ENCODE assay signal across 9 cellular contexts in genomic region chr12:109394891-109395290, GRCh38. TPM values are rescaled to one million over a fixed set of nuclear protein-coding genes. Genes with fewer than 3 reads are reported as not detected.
"Had no signal": no experiment of that assay in that cellular context is flagged by ENCODE, and none has a peak within 500 bp of the region (broad histone marks: within the 10 kb centered on the region; RNA-seq: fewer than 3 reads in every experiment).

No MANE protein-coding gene starts in this region.

- H3K27ac ChIP-seq: HL-60 had no signal

- ATAC-seq: HepG2, K562 had no signal

- DNase-seq: IMR-90, KBM-7, KG1 had no signal

- H3K36me3 Mint-ChIP-seq: IgD-negative memory B cell had no signal

- H3K4me3 ChIP-seq: K562 had no signal

- H3K4me3 Mint-ChIP-seq: IgD-negative memory B cell had no signal

- H3K27ac Mint-ChIP-seq: IgD-negative memory B cell had no signal

RNA-seq across cellular contexts. Expression of gene MYO1H, which starts 47.2 kb away (rescaled TPM):
- total RNA-seq: HepG2, HT-29, HT1080, IMR-90, K562 had no signal
- polyA plus RNA-seq: HepG2, IgD-negative memory B cell, IMR-90, K562 had no signal
